ENCODE assay signal across 9 cellular contexts in genomic region chr16:67858448-67858993, GRCh38. TPM values are rescaled to one million over a fixed set of nuclear protein-coding genes. Genes with fewer than 3 reads are reported as not detected.
A peak's percentile ranks its signal among the peaks of the same experiment; 100 is the strongest.
DNase-seq lines count a peak whose midpoint lies in the region; ATAC-seq and TF ChIP-seq lines count a peak whose summit lies in the region.
"Had no signal": no experiment of that assay in that cellular context is flagged by ENCODE, and none has a peak within 500 bp of the region (broad histone marks: within the 10 kb centered on the region; RNA-seq: fewer than 3 reads in every experiment).

No MANE protein-coding gene starts in this region.

- H3K36me3 ChIP-seq in mucosa of rectum (ENCODE audit: control insufficient read depth in 2 of 2, insufficient read depth in 2 of 2, low read length in 2 of 2) (peaks cover 0 to 6% of the 10 kb centered on the region in 2 donors), upper lobe of right lung (peaks cover 11% of the 10 kb centered on the region)

- peak overlapping the region; percentile 48 to 87 for H3K27ac ChIP-seq in coronary artery
- H3K27ac ChIP-seq in mucosa of rectum (ENCODE audit: low read depth in 2 of 2, low read length in 2 of 2): peak overlapping the region; percentile 73 to 76
- peak overlapping the region; percentile 89 for H3K27ac ChIP-seq in upper lobe of right lung

- peaks cover 21 to 33% of the 10 kb centered on the region in 2 donors for H3K4me1 ChIP-seq in mucosa of rectum (ENCODE audit: control insufficient read depth in 2 of 2, insufficient read depth in 2 of 2, low read length in 2 of 2)
- peaks cover 22% of the 10 kb centered on the region for H3K4me1 ChIP-seq in upper lobe of right lung

- intact Hi-C loops in activated naive CD4-positive, alpha-beta T cell treated with anti-CD3 and anti-CD28 coated beads for 36 hours (cut with micrococcal nuclease): no loop called here
- intact Hi-C loops in upper lobe of right lung (cut with DNase I): no loop called here

- no peaks in the 10 kb centered on the region for H3K36me3 Mint-ChIP-seq in activated naive CD4-positive, alpha-beta T cell treated with anti-CD3 and anti-CD28 coated beads, Interleukin-2, amount 50 U/mL, for 72 hours
- peaks cover 5% of the 10 kb centered on the region for H3K36me3 Mint-ChIP-seq in activated naive CD4-positive, alpha-beta T cell treated with anti-CD3 and anti-CD28 coated beads for 36 hours (ENCODE audit: low read depth)

- no peaks in the 10 kb centered on the region for H3K9me3 Mint-ChIP-seq in activated naive CD4-positive, alpha-beta T cell treated with anti-CD3 and anti-CD28 coated beads, Interleukin-2, amount 50 U/mL, for 72 hours
- H3K9me3 Mint-ChIP-seq in activated naive CD4-positive, alpha-beta T cell treated with anti-CD3 and anti-CD28 coated beads for 36 hours: no peaks in the 10 kb centered on the region

- H3K9ac ChIP-seq in mucosa of rectum (ENCODE audit: low read depth in 1 of 2, low read length in 2 of 2): peak overlapping the region in 1 of 2 donors; percentile 23

- H3K27me3 ChIP-seq in mucosa of rectum (ENCODE audit: control insufficient read depth in 2 of 2, insufficient read depth in 2 of 2, low read length in 2 of 2): no peaks in the 10 kb centered on the region
- H3K27me3 ChIP-seq in upper lobe of right lung: no peaks in the 10 kb centered on the region

- peak overlapping the region; percentile 56 to 90 for H3K27ac Mint-ChIP-seq in activated naive CD4-positive, alpha-beta T cell treated with anti-CD3 and anti-CD28 coated beads, Interleukin-2, amount 50 U/mL, for 72 hours
- H3K27ac Mint-ChIP-seq in activated naive CD4-positive, alpha-beta T cell treated with anti-CD3 and anti-CD28 coated beads for 36 hours: no peak overlapping the region

- peaks cover 39% of the 10 kb centered on the region for H3K4me1 Mint-ChIP-seq in activated naive CD4-positive, alpha-beta T cell treated with anti-CD3 and anti-CD28 coated beads for 36 hours (ENCODE audit: low read depth)

- H3K4me3 Mint-ChIP-seq in activated naive CD4-positive, alpha-beta T cell treated with anti-CD3 and anti-CD28 coated beads for 36 hours: no peak overlapping the region

- TF ChIP-seq CTCF in coronary artery (IDR thresholded peaks at IDR 0.05) (no peak), upper lobe of right lung (IDR thresholded peaks at IDR 0.05) (no peak)

- no peaks in the 10 kb centered on the region for H3K9me3 ChIP-seq in mucosa of rectum (ENCODE audit: control insufficient read depth in 2 of 2, low read length in 2 of 2)
- no peaks in the 10 kb centered on the region for H3K9me3 ChIP-seq in upper lobe of right lung

- DNase-seq in activated naive CD4-positive, alpha-beta T cell treated with anti-CD3 and anti-CD28 coated beads, Interleukin-2, amount 50 U/mL, for 72 hours (ENCODE audit: low spot score in 2 of 2): no peak
- no peak for DNase-seq in activated naive CD4-positive, alpha-beta T cell treated with anti-CD3 and anti-CD28 coated beads for 36 hours
- DNase-seq in coronary artery (ENCODE audit: low spot score) (no peak), upper lobe of right lung (no peak)
- no peak for DNase-seq in stimulated activated CD4-positive, alpha-beta T cell treated with anti-CD3 and anti-CD28 coated beads, Interleukin-1b, Interleukin-23, amount 100 ng/mL, for 48 hours

- H3K4me3 ChIP-seq in coronary artery (peak overlapping the region; percentile 7), mucosa of rectum (ENCODE audit: low read length in 2 of 2) (no peak overlapping the region), upper lobe of right lung (no peak overlapping the region)

- no peak for ATAC-seq in activated naive CD4-positive, alpha-beta T cell treated with anti-CD3 and anti-CD28 coated beads, Interleukin-2, amount 50 U/mL, for 72 hours
- ATAC-seq in upper lobe of right lung (peak; percentile 43), HG02642 (IDR thresholded peaks at IDR 0.05; ENCODE audit: poor library complexity, unreplicated experiment) (no peak), GM21528 (IDR thresholded peaks at IDR 0.05; ENCODE audit: low FRiP score, unreplicated experiment) (no peak)

- no peaks in the 10 kb centered on the region for H3K27me3 Mint-ChIP-seq in activated naive CD4-positive, alpha-beta T cell treated with anti-CD3 and anti-CD28 coated beads for 36 hours (ENCODE audit: low read depth)

- CTCF ChIA-PET in activated naive CD4-positive, alpha-beta T cell treated with anti-CD3 and anti-CD28 coated beads for 36 hours (lab: Charles Lee): interaction anchor here (0.6 to 1.7 kb wide), 2 partner anchors 42 to 263 kb away, joined by 3 to 8 read pairs; no protein-coding TSS in a partner anchor

RNA-seq across cellular contexts. Expression of gene CENPT, which starts 11.0 kb away (rescaled TPM):
- 10 to 100 TPM; 49.5 to 86.4 TPM for total RNA-seq in activated naive CD4-positive, alpha-beta T cell treated with anti-CD3 and anti-CD28 coated beads, Interleukin-2, amount 50 U/mL, for 72 hours
- 10 to 100 TPM; 43.7 to 45.8 TPM for total RNA-seq in activated naive CD4-positive, alpha-beta T cell treated with anti-CD3 and anti-CD28 coated beads for 36 hours
- total RNA-seq in upper lobe of right lung: 30.0 TPM

RNA-seq across cellular contexts. Expression of gene NUTF2, which starts 11.8 kb away (rescaled TPM):
- total RNA-seq in activated naive CD4-positive, alpha-beta T cell treated with anti-CD3 and anti-CD28 coated beads, Interleukin-2, amount 50 U/mL, for 72 hours: 100 to 1,000 TPM; 111 to 160 TPM
- 100 to 1,000 TPM; 165 to 171 TPM for total RNA-seq in activated naive CD4-positive, alpha-beta T cell treated with anti-CD3 and anti-CD28 coated beads for 36 hours
- 55.0 TPM for total RNA-seq in upper lobe of right lung

RNA-seq across cellular contexts. Expression of gene EDC4, which starts 14.3 kb away (rescaled TPM):
- 100 to 1,000 TPM; 108 to 117 TPM for total RNA-seq in activated naive CD4-positive, alpha-beta T cell treated with anti-CD3 and anti-CD28 coated beads, Interleukin-2, amount 50 U/mL, for 72 hours
- 10 to 100 TPM; 72.2 to 78.7 TPM for total RNA-seq in activated naive CD4-positive, alpha-beta T cell treated with anti-CD3 and anti-CD28 coated beads for 36 hours
- 48.8 TPM for total RNA-seq in upper lobe of right lung

RNA-seq across cellular contexts. Expression of gene THAP11, which starts 16.4 kb away (rescaled TPM):
- total RNA-seq in activated naive CD4-positive, alpha-beta T cell treated with anti-CD3 and anti-CD28 coated beads, Interleukin-2, amount 50 U/mL, for 72 hours: 10 to 100 TPM; 26.9 to 43.2 TPM
- total RNA-seq in activated naive CD4-positive, alpha-beta T cell treated with anti-CD3 and anti-CD28 coated beads for 36 hours: 10 to 100 TPM; 19.9 to 20.6 TPM
- 25.1 TPM for total RNA-seq in upper lobe of right lung

RNA-seq across cellular contexts. Expression of gene NRN1L, which starts 26.2 kb away (rescaled TPM):
- under 1 TPM in 1 of 2 donors, not detected in 1; 0.78 TPM for total RNA-seq in activated naive CD4-positive, alpha-beta T cell treated with anti-CD3 and anti-CD28 coated beads, Interleukin-2, amount 50 U/mL, for 72 hours
- not detected for total RNA-seq in activated naive CD4-positive, alpha-beta T cell treated with anti-CD3 and anti-CD28 coated beads for 36 hours
- 0.69 TPM for total RNA-seq in upper lobe of right lung
- total RNA-seq: HT1080 had no signal
